8 cellular contexts compared by ENCODE assay signal in the genomic region with DNA sequence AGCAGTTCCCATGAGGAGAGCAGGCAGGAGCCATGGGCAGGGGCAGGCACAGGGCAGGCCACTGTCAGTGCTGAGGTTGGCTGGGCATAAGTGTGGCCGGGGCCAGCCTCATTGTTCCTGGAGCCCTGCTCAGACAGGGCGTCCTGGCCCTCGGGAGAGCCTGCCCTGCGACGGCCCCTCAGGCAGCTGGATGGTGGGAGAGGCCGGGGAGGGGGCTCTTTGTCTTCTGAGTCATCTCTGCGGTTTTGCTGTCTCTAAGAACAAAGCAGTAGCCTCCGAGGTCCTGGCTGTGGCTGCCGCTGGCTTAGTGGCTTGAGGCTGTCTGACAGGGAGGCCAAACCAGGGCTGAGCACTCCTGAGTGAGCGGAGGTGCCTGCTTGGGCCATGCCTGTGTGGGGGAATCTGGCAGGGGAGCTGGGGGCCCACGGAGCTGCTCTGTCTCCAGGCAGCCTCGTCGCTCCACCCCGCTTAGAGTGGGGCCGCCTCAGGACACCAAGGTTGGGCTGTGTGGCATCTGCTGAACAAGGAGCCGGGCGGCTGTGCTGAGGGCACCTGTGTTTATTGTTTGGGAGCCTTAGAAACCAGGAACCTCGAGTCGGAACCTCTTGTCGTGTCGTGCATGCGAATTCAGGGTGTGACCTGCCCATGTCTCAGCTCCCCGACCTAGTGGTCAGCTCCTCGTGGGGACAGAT.
DNase-seq lines count a peak whose midpoint lies in the region; ATAC-seq, FAIRE-seq and TF ChIP-seq lines count a peak whose summit lies in the region.
"Not testable (repeated sequence)": the region's sequence is repeated elsewhere in the genome, so short reads cannot be mapped to it uniquely, and the experiment has no call there.

No MANE protein-coding gene starts in this region.

- H3K4me1 ChIP-seq in sigmoid colon; aorta (ENCODE audit: control insufficient read depth in 1 of 2, insufficient read depth in 2 of 2, low read length in 2 of 2): not testable (repeated sequence)

- FAIRE-seq in RCC 7860 (lab: Jason Lieb, UNC): not testable (repeated sequence)

- TF ChIP-seq CTCF in sigmoid colon (IDR thresholded peaks at IDR 0.05): not testable (repeated sequence)

- H3K9me3 Mint-ChIP-seq in effector memory CD8-positive, alpha-beta T cell; immature natural killer cell: not testable (repeated sequence)

- H3K4me3 Mint-ChIP-seq in effector memory CD8-positive, alpha-beta T cell; immature natural killer cell: not testable (repeated sequence)

- H3K4me3 ChIP-seq in sigmoid colon; aorta (ENCODE audit: low read length in 2 of 2): not testable (repeated sequence)

- H3K27ac ChIP-seq in sigmoid colon; aorta (ENCODE audit: low read depth in 1 of 2, low read length in 2 of 2): not testable (repeated sequence)

- H3K9me3 ChIP-seq in sigmoid colon; aorta (ENCODE audit: control insufficient read depth, low read length): not testable (repeated sequence)

- not testable (repeated sequence) for TF ChIP-seq POLR2A in sigmoid colon (IDR thresholded peaks at IDR 0.05)

- H3K4me1 Mint-ChIP-seq in effector memory CD8-positive, alpha-beta T cell (ENCODE audit: low read depth in 2 of 2); immature natural killer cell: not testable (repeated sequence)

- H3K36me3 Mint-ChIP-seq in effector memory CD8-positive, alpha-beta T cell (ENCODE audit: insufficient read depth); immature natural killer cell: not testable (repeated sequence)

- TF ChIP-seq EP300 in sigmoid colon (IDR thresholded peaks at IDR 0.05): not testable (repeated sequence)

- peak; percentile 1 for DNase-seq in HT-29 (ENCODE audit: low spot score)
- DNase-seq in RCC 7860 (ENCODE audit: low spot score): peak; percentile 65
- peak; percentile 36 for DNase-seq in amniotic epithelial cell (ENCODE audit: low read depth)
- DNase-seq in effector memory CD8-positive, alpha-beta T cell: not testable (repeated sequence)
- peak; percentile 18 to 34 (median 33) for DNase-seq in immature natural killer cell
- DNase-seq in myocyte (ENCODE audit: low read depth): peak; percentile 82
- peak; percentile 48 for DNase-seq in sigmoid colon
- peak; percentile 25 to 26 for DNase-seq in aorta

- not testable (repeated sequence) for H3K27ac Mint-ChIP-seq in effector memory CD8-positive, alpha-beta T cell; immature natural killer cell

- intact Hi-C loops in sigmoid colon (cut with DNase I); aorta (cut with DNase I): not testable (repeated sequence)

- H3K36me3 ChIP-seq in sigmoid colon; aorta (ENCODE audit: control insufficient read depth in 1 of 2, insufficient read depth in 2 of 2, low read length in 1 of 2): not testable (repeated sequence)

- H3K27me3 Mint-ChIP-seq in effector memory CD8-positive, alpha-beta T cell; immature natural killer cell (ENCODE audit: low read depth in 3 of 3): not testable (repeated sequence)

- not testable (repeated sequence) for H3K27me3 ChIP-seq in sigmoid colon; aorta (ENCODE audit: control insufficient read depth in 1 of 2, insufficient read depth in 2 of 2, low read length in 1 of 2)

- peak; percentile 22 for ATAC-seq in effector memory CD8-positive, alpha-beta T cell (replicated peaks)
- peak; percentile 53 for ATAC-seq in aorta (ENCODE audit: low FRiP score)

- 64 to 85% methylated on average over 7 of the region's 24 CpGs for WGBS in sigmoid colon, 2 donors
- 84% methylated on average over 7 of the region's 24 CpGs; no CpG with 5 or more reads in 1 of the 2 donors for WGBS in aorta, 2 donors
